1 cellular context compared by ENCODE assay signal in the genomic region with DNA sequence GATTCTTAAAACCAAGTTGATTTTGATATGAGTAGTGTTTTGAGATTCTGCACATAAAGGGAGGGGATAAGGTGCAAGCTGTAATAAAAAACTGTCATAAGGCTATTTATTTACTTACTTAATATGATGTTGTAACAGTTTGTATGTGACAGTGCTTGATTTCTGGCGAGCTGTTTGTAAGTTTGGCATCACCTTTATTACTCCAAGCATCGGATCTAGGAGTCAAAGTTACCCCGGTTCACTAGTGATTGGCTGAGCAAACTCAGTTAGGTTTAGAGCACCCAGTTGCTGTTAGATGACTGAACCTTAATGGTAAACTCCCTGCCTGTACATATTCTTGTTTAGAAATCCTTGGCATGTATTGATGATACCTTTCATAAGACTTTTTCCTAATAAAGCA.
TF ChIP-seq lines count a peak whose summit lies in the region.

No MANE protein-coding gene starts in this region.

TF ChIP-seq in liver, 16 proteins besides CTCF, POLR2A, EP300 and RAD21 (continued from another document):
- TF ChIP-seq ZBTB33 (IDR thresholded peaks at IDR 0.05), result no peak
- TF ChIP-seq HNF4G (IDR thresholded peaks at IDR 0.05), result no peak
- TF ChIP-seq YY1 (IDR thresholded peaks at IDR 0.05), result no peak
- TF ChIP-seq EGR1 (IDR thresholded peaks at IDR 0.05; ENCODE audit: low read depth in 2 of 2), result no peak
- no peak for TF ChIP-seq FOXA2 (IDR thresholded peaks at IDR 0.05)
- no peak for TF ChIP-seq TAF1 (conservative IDR thresholded peaks at IDR 0.05)
- TF ChIP-seq JUND (IDR thresholded peaks at IDR 0.05), result no peak
- no peak for TF ChIP-seq GABPA (IDR thresholded peaks at IDR 0.05 in 1 of 2, conservative IDR thresholded peaks at IDR 0.05 in 1 of 2)
- TF ChIP-seq RXRA (IDR thresholded peaks at IDR 0.05), result no peak
- no peak for TF ChIP-seq MAX (IDR thresholded peaks at IDR 0.05)
- TF ChIP-seq HNF4A (conservative IDR thresholded peaks at IDR 0.05), result no peak
